In genomic region chr1:224201853-224202252, GRCh38 we compare ENCODE assay signal across 13 cellular contexts. TPM values are rescaled to one million over a fixed set of nuclear protein-coding genes. Genes with fewer than 3 reads are reported as not detected.
A peak's percentile ranks its signal among the peaks of the same experiment; 100 is the strongest.
DNase-seq lines count a peak whose midpoint lies in the region; ATAC-seq, FAIRE-seq and TF ChIP-seq lines count a peak whose summit lies in the region.
"Had no signal": no experiment of that assay in that cellular context is flagged by ENCODE, and none has a peak within 500 bp of the region (broad histone marks: within the 10 kb centered on the region; RNA-seq: fewer than 3 reads in every experiment).

No MANE protein-coding gene starts in this region.

- H4K20me1 ChIP-seq in astrocyte (ENCODE audit: insufficient read depth, low read length) = no peaks in the 10 kb centered on the region
- H4K20me1 ChIP-seq: BLaER1 treated with 17β-estradiol and CSF1 and Interleukin-3, amounts not matched to agents 10 nM and 100 nM had no signal

- peak overlapping the region; percentile 72 for H3K27ac Mint-ChIP-seq in astrocyte (ENCODE audit: unreplicated experiment)
- H3K27ac Mint-ChIP-seq: CD4-positive, alpha-beta T cell had no signal

- no peaks in the 10 kb centered on the region for H3K27me3 ChIP-seq in astrocyte (ENCODE audit: insufficient read depth, low read length)
- H3K27me3 ChIP-seq: BLaER1 treated with 17β-estradiol and CSF1 and Interleukin-3, amounts not matched to agents 10 nM and 100 nM had no signal

- no peaks in the 10 kb centered on the region for H3K27me3 Mint-ChIP-seq in astrocyte (ENCODE audit: low read depth, unreplicated experiment)
- H3K27me3 Mint-ChIP-seq: CD4-positive, alpha-beta T cell had no signal

- no peaks in the 10 kb centered on the region for H3K9me3 ChIP-seq in astrocyte (ENCODE audit: insufficient read depth, low read depth, low read length)
- H3K9me3 ChIP-seq: BLaER1 treated with 17β-estradiol and CSF1 and Interleukin-3, amounts not matched to agents 10 nM and 100 nM had no signal

- H3K4me2 ChIP-seq in astrocyte (ENCODE audit: low read length) = no peak overlapping the region

- H3K4me1 Mint-ChIP-seq in astrocyte (ENCODE audit: low read depth, unreplicated experiment) = peaks cover 31% of the 10 kb centered on the region

- H3K27ac ChIP-seq in C4-2B (peak overlapping the region; percentile 92), astrocyte (ENCODE audit: low read depth, low read length) (no peak overlapping the region)

- H3K36me3 ChIP-seq in astrocyte (ENCODE audit: insufficient read depth, low read length) = no peaks in the 10 kb centered on the region

- H3K4me3 ChIP-seq in astrocyte (ENCODE audit: insufficient read depth, low read depth, low read length) = no peak overlapping the region
- H3K4me3 ChIP-seq: BLaER1 treated with 17β-estradiol and CSF1 and Interleukin-3, amounts not matched to agents 10 nM and 100 nM had no signal

- no peak for ATAC-seq in GM21737 (IDR thresholded peaks at IDR 0.05; ENCODE audit: unreplicated experiment)
- ATAC-seq in SK-N-SH treated with all-trans-retinoic acid at 6 μM for 48 hours = no peak
- ATAC-seq: HCT116 had no signal

- no peak overlapping the region for H3K4me3 Mint-ChIP-seq in astrocyte (ENCODE audit: unreplicated experiment)
- H3K4me3 Mint-ChIP-seq: CD4-positive, alpha-beta T cell had no signal

- H3K79me2 ChIP-seq in astrocyte (ENCODE audit: insufficient read depth, low read length) = no peaks in the 10 kb centered on the region

- peaks cover 29% of the 10 kb centered on the region for H3K4me1 ChIP-seq in astrocyte (ENCODE audit: insufficient read depth, low read length)

- no peak for FAIRE-seq in astrocyte (lab: Jason Lieb, UNC)
- FAIRE-seq: H54 had no signal

- TF ChIP-seq CTCF in C4-2B (conservative IDR thresholded peaks at IDR 0.05) (no peak), astrocyte (IDR thresholded peaks at IDR 0.05; ENCODE audit: insufficient read depth, low read depth, low read length) (no peak)

- no peak overlapping the region for H2AFZ ChIP-seq in astrocyte (ENCODE audit: low read depth, low read length)

- no peak for DNase-seq in astrocyte (ENCODE audit: low read depth)
- peak; percentile 15 for DNase-seq in posterior vena cava (ENCODE audit: low spot score)
- DNase-seq in NCI-H1417 treated with DMSO at 0.1 percent for 48 hours (lab: John Stamatoyannopoulos, UW) = no peak
- DNase-seq in glomerular visceral epithelial cell (ENCODE audit: extremely low spot score) = no peak
- DNase-seq: Calu3; CD4-positive, alpha-beta T cell; DMS 273 treated with DMSO at 0.1 percent for 48 hours had no signal

- H3K9me3 Mint-ChIP-seq in astrocyte (ENCODE audit: unreplicated experiment) = no peaks in the 10 kb centered on the region
- H3K9me3 Mint-ChIP-seq: CD4-positive, alpha-beta T cell had no signal

- intact Hi-C loops in posterior vena cava (cut with DNase I) = no loop called here

- H3K36me3 Mint-ChIP-seq in astrocyte (ENCODE audit: low read depth, unreplicated experiment) = no peaks in the 10 kb centered on the region

- no peak overlapping the region for H3K9ac ChIP-seq in astrocyte (ENCODE audit: low read length)
- H3K9ac ChIP-seq: BLaER1 treated with 17β-estradiol and CSF1 and Interleukin-3, amounts not matched to agents 10 nM and 100 nM had no signal

TF ChIP-seq in SK-N-SH treated with all-trans-retinoic acid at 6 μM for 48 hours, 23 proteins besides CTCF, POLR2A, EP300 and RAD21:
- no peak for TF ChIP-seq ISL1 (CRISPR knock-in tag; IDR thresholded peaks at IDR 0.05)
- no peak for TF ChIP-seq ZNF565 (CRISPR knock-in tag; conservative IDR thresholded peaks at IDR 0.05; ENCODE audit: low read depth)
- no peak for TF ChIP-seq CSDC2 (CRISPR knock-in tag; IDR thresholded peaks at IDR 0.05)
- TF ChIP-seq CREB5 (CRISPR knock-in tag; IDR thresholded peaks at IDR 0.05; ENCODE audit: low read depth) = no peak

RNA-seq across cellular contexts. Expression of gene DEGS1, which starts 18.8 kb away (rescaled TPM):
- total RNA-seq in astrocyte (115 and 132 TPM in 2 replicates), posterior vena cava (100 to 1,000 TPM in 1 of 2 donors, 10 to 100 TPM in 1; 91.5 to 109 TPM)
